ENCODE assay signal across 1 cellular context in genomic region chr12:93122089-93122488, GRCh38.
TF ChIP-seq lines count a peak whose summit lies in the region.

No MANE protein-coding gene starts in this region.

TF ChIP-seq in HepG2, 621 proteins besides CTCF, POLR2A, EP300 and RAD21 (continued from another document):
- TF ChIP-seq MTF1 (CRISPR knock-in tag; IDR thresholded peaks at IDR 0.05) (no peak), ZNF513 (CRISPR knock-in tag; conservative IDR thresholded peaks at IDR 0.05) (no peak), ZNF407 (CRISPR knock-in tag; IDR thresholded peaks at IDR 0.05; ENCODE audit: not compliant biosample characterization) (no peak), REXO4 (CRISPR knock-in tag; IDR thresholded peaks at IDR 0.05; ENCODE audit: borderline replicate concordance) (no peak), JDP2 (CRISPR knock-in tag; IDR thresholded peaks at IDR 0.05; ENCODE audit: borderline replicate concordance) (no peak), PRDM10 (CRISPR knock-in tag; IDR thresholded peaks at IDR 0.05; ENCODE audit: low read depth) (no peak), FOXP4 (CRISPR knock-in tag; IDR thresholded peaks at IDR 0.05) (no peak), ZBTB21 (CRISPR knock-in tag; IDR thresholded peaks at IDR 0.05) (peak; percentile 69; the same call in 1 of the 2 replicates), MEIS2 (CRISPR knock-in tag; IDR thresholded peaks at IDR 0.05) (no peak), SATB2 (CRISPR knock-in tag; IDR thresholded peaks at IDR 0.05) (0 out of 2 replicates have a peak, but pooled peaks have one; percentile 45), RBFOX2 (IDR thresholded peaks at IDR 0.05; ENCODE audit: low read depth, low read length) (peak; percentile 62), ZFP1 (CRISPR knock-in tag; IDR thresholded peaks at IDR 0.05) (0 out of 2 replicates have a peak, but pooled peaks have one; percentile 7), HES4 (CRISPR knock-in tag; IDR thresholded peaks at IDR 0.05; ENCODE audit: borderline replicate concordance) (no peak), GZF1 (CRISPR knock-in tag; IDR thresholded peaks at IDR 0.05) (no peak), HNRNPK (IDR thresholded peaks at IDR 0.05; ENCODE audit: low read depth, low read length, poor library complexity, severe bottlenecking) (no peak), ZNF276 (CRISPR knock-in tag; IDR thresholded peaks at IDR 0.05; ENCODE audit: low read depth) (no peak), BRD4 (CRISPR knock-in tag; IDR thresholded peaks at IDR 0.05) (no peak), ZNF281 (CRISPR knock-in tag; IDR thresholded peaks at IDR 0.05; ENCODE audit: borderline replicate concordance) (no peak), ZNF772 (CRISPR knock-in tag; IDR thresholded peaks at IDR 0.05) (no peak), NAIF1 (CRISPR knock-in tag; IDR thresholded peaks at IDR 0.05; ENCODE audit: borderline replicate concordance) (no peak), TRAFD1 (CRISPR knock-in tag; IDR thresholded peaks at IDR 0.05; ENCODE audit: borderline replicate concordance) (no peak), ATF7-NPFF (CRISPR knock-in tag; IDR thresholded peaks at IDR 0.05; ENCODE audit: low read depth) (no peak; the same call in 1 of the 2 replicates), HNF4G (IDR thresholded peaks at IDR 0.05; ENCODE audit: borderline replicate concordance, low read depth, low read length) (no peak), HNF4G (CRISPR knock-in tag; IDR thresholded peaks at IDR 0.05; ENCODE audit: borderline replicate concordance, low read depth) (no peak), ATF7 (IDR thresholded peaks at IDR 0.05) (peak; percentile 78), ATF7 (CRISPR knock-in tag; IDR thresholded peaks at IDR 0.05) (no peak), THAP8 (CRISPR knock-in tag; IDR thresholded peaks at IDR 0.05; ENCODE audit: borderline replicate concordance) (no peak), ZNF569 (CRISPR knock-in tag; IDR thresholded peaks at IDR 0.05; ENCODE audit: borderline replicate concordance) (0 out of 2 replicates have a peak, but pooled peaks have one; percentile 7), CC2D1A (CRISPR knock-in tag; IDR thresholded peaks at IDR 0.05) (no peak), ZC3H4 (CRISPR knock-in tag; IDR thresholded peaks at IDR 0.05; ENCODE audit: borderline replicate concordance) (no peak), CREB1 (IDR thresholded peaks at IDR 0.05) (peak; percentile 39; the same call in 1 of the 2 replicates), CREB1 (CRISPR knock-in tag; IDR thresholded peaks at IDR 0.05) (no peak), ZNF3 (CRISPR knock-in tag; IDR thresholded peaks at IDR 0.05) (0 out of 2 replicates have a peak, but pooled peaks have one; percentile 31)
